Comparison of ENCODE assay signal across 23 cellular contexts in the genomic region with DNA sequence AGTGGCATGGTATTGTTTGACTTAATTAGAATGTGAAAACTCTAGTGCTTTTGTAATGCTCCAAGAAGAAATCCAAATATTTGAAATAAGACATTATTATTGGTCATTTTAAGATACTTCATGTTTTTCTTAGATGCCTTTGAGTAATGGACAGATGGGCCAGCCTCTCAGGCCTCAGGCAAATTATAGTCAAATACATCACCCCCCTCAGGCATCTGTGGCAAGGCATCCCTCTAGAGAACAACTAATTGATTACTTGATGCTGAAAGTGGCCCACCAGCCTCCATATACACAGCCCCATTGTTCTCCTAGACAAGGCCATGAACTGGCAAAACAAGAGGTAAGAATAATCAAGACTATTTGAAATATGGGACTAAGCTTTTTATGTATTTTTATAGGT.
"Had no signal": no experiment of that assay in that cellular context is flagged by ENCODE, and none has a peak within 500 bp of the region (broad histone marks: within the 10 kb centered on the region; RNA-seq: fewer than 3 reads in every experiment).

No MANE protein-coding gene starts in this region.

- DNase-seq: activated gamma-delta T cell treated with Interleukin-2 at 50 U/mL for 16 hours; activated T-cell treated with anti-CD3 and anti-CD28 coated beads, Interleukin-2, amount 50 U/mL, for 1 hour; adrenal gland; brain microvascular endothelial cell; caudate nucleus; dermis blood vessel endothelial cell; effector CD8-positive, alpha-beta T cell; erythroblast; foreskin keratinocyte; hypothalamus; naive B cell; occipital lobe; right lobe of liver; stimulated activated CD4-positive, alpha-beta T cell treated with anti-CD3 and anti-CD28 coated beads, Interleukin-1b, Interleukin-23, amount 100 ng/mL, for 48 hours; substantia nigra; T-helper 9 cell; thyroid gland; upper lobe of right lung had no signal

- H3K9me3 Mint-ChIP-seq: naive B cell; stimulated activated naive CD8-positive, alpha-beta T cell treated with anti-CD3 and anti-CD28 coated beads, Interleukin-15, Interleukin-2, amounts not matched to agents 100 ng/mL and 50 ng/mL, for 24 hours; WTC11 had no signal

- H3K36me3 ChIP-seq: adrenal gland had no signal

- H3K4me1 Mint-ChIP-seq: WTC11 had no signal

- H3K27ac Mint-ChIP-seq: activated naive CD8-positive, alpha-beta T cell; naive B cell; stimulated activated naive CD8-positive, alpha-beta T cell treated with anti-CD3 and anti-CD28 coated beads, Interleukin-15, Interleukin-2, amounts not matched to agents 100 ng/mL and 50 ng/mL, for 24 hours; WTC11 had no signal

- ATAC-seq: foreskin keratinocyte, right lobe of liver, upper lobe of right lung, WTC11 had no signal

- H3K4me1 ChIP-seq: adrenal gland, ascending aorta, foreskin keratinocyte, thyroid gland, upper lobe of right lung had no signal

- H3K4me3 Mint-ChIP-seq: activated naive CD8-positive, alpha-beta T cell; naive B cell; stimulated activated naive CD8-positive, alpha-beta T cell treated with anti-CD3 and anti-CD28 coated beads, Interleukin-15, Interleukin-2, amounts not matched to agents 100 ng/mL and 50 ng/mL, for 24 hours; WTC11 had no signal

- H3K9me3 ChIP-seq: adrenal gland, ascending aorta, right lobe of liver, thyroid gland, upper lobe of right lung had no signal

- H3K27me3 Mint-ChIP-seq: activated naive CD8-positive, alpha-beta T cell; naive B cell; stimulated activated naive CD8-positive, alpha-beta T cell treated with anti-CD3 and anti-CD28 coated beads, Interleukin-15, Interleukin-2, amounts not matched to agents 100 ng/mL and 50 ng/mL, for 24 hours had no signal

- H3K4me3 ChIP-seq: adrenal gland, ascending aorta, right lobe of liver, skin epidermis, thyroid gland, upper lobe of right lung had no signal
